ENCODE assay signal across 29 cellular contexts in the genomic region with DNA sequence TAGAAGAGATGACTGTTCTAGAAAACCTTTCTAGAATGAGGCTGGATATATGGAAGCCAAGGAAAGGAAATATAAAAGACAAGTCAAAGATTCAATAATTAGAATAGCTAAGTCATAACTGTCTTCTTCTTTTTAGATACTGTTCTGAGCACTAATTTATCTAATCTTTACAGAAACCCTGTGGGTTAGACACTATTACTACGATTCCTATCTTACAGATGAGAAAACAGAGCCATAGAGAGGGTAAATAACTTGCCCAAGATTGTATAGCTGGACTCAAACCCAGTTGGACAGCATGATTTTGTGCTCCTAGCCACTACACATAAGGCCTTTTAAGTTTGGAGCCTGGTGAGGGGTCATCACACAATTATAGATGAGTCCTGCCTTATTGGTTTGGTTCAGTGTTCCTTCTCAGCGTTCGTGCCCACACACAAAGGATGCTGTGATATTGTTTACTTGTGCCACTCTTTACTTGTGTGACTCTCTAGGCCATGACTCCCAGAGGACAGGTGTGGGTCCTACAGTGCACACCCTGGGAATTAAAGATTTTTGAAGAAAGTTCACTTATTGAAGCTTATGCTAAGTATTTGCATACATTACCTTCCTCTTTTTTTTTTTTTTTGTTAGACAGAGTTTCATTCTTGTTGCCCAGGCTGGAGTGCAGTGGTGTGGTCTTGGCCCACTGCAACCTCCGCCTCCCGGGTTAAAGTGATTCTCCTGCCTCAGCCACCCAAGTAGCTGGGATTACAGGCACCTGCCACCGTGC.
"Had no signal": no experiment of that assay in that cellular context is flagged by ENCODE, and none has a peak within 500 bp of the region (broad histone marks: within the 10 kb centered on the region; RNA-seq: fewer than 3 reads in every experiment).

No MANE protein-coding gene starts in this region.

- H3K79me2 ChIP-seq: hepatocyte had no signal

- H3K9me3 Mint-ChIP-seq: dendritic cell treated with granulocyte-macrophage colony-stimulating factor and Interleukin-4, amounts not matched to agents 40 ng/mL and 50 ng/mL, for 4 days; endodermal cell; natural killer cell treated with Interleukin-12 subunit alpha and Interleukin-12 subunit beta and Interleukin-15 and Interleukin-18, amount 100 ng/mL, for 72 hours; neural crest cell; stimulated activated memory B cell treated with anti-CD40 and anti-IgM and Interleukin-4, amounts not matched to agents 10 μg/mL and 1 μg/mL and 100 μg/mL, for 72 hours; stimulated activated naive CD8-positive, alpha-beta T cell treated with anti-CD3 and anti-CD28 coated beads, Interleukin-15, Interleukin-2, amounts not matched to agents 100 ng/mL and 50 ng/mL, for 24 hours had no signal

- H3K9me3 ChIP-seq: colonic mucosa, gastroesophageal sphincter, heart left ventricle, left lung, neutrophil, pancreas, prostate gland, right atrium auricular region, spleen, thoracic aorta, tibial nerve, upper lobe of left lung had no signal

- H3K27ac ChIP-seq: colonic mucosa, epithelial cell of prostate, gastroesophageal sphincter, heart left ventricle, hepatocyte, left lung, neutrophil, pancreas, prostate gland, right atrium auricular region, skin epidermis, spleen, thoracic aorta, tibial nerve, upper lobe of left lung had no signal

- H3K27ac Mint-ChIP-seq: dendritic cell treated with granulocyte-macrophage colony-stimulating factor and Interleukin-4, amounts not matched to agents 40 ng/mL and 50 ng/mL, for 4 days; endodermal cell; natural killer cell treated with Interleukin-12 subunit alpha and Interleukin-12 subunit beta and Interleukin-15 and Interleukin-18, amount 100 ng/mL, for 72 hours; stimulated activated memory B cell treated with anti-CD40 and anti-IgM and Interleukin-4, amounts not matched to agents 10 μg/mL and 1 μg/mL and 100 μg/mL, for 72 hours; stimulated activated naive CD8-positive, alpha-beta T cell treated with anti-CD3 and anti-CD28 coated beads, Interleukin-15, Interleukin-2, amounts not matched to agents 100 ng/mL and 50 ng/mL, for 24 hours had no signal

- H3K4me2 ChIP-seq: hepatocyte had no signal

- H3K27me3 Mint-ChIP-seq: natural killer cell treated with Interleukin-12 subunit alpha and Interleukin-12 subunit beta and Interleukin-15 and Interleukin-18, amount 100 ng/mL, for 72 hours; stimulated activated memory B cell treated with anti-CD40 and anti-IgM and Interleukin-4, amounts not matched to agents 10 μg/mL and 1 μg/mL and 100 μg/mL, for 72 hours; stimulated activated naive CD8-positive, alpha-beta T cell treated with anti-CD3 and anti-CD28 coated beads, Interleukin-15, Interleukin-2, amounts not matched to agents 100 ng/mL and 50 ng/mL, for 24 hours had no signal

- H2AFZ ChIP-seq: hepatocyte had no signal

- H3K4me3 ChIP-seq: colonic mucosa, gastroesophageal sphincter, heart left ventricle, hepatocyte, left lung, pancreas, prostate gland, right atrium auricular region, skin epidermis, spleen, thoracic aorta, tibial nerve, upper lobe of left lung had no signal

- DNase-seq: colonic mucosa; effector CD8-positive, alpha-beta T cell; endodermal cell; foreskin fibroblast; heart left ventricle; left cardiac atrium; left lung; mesendoderm; midbrain; pancreas; spleen; stimulated activated CD4-positive, alpha-beta T cell treated with anti-CD3 and anti-CD28 coated beads, Interleukin-4, amount 100 ng/mL, for 4 hours; upper lobe of left lung had no signal

- H3K4me1 ChIP-seq: colonic mucosa, gastroesophageal sphincter, prostate gland, tibial nerve had no signal

- H3K4me3 Mint-ChIP-seq: dendritic cell treated with granulocyte-macrophage colony-stimulating factor and Interleukin-4, amounts not matched to agents 40 ng/mL and 50 ng/mL, for 4 days; endodermal cell; natural killer cell treated with Interleukin-12 subunit alpha and Interleukin-12 subunit beta and Interleukin-15 and Interleukin-18, amount 100 ng/mL, for 72 hours; neural crest cell; stimulated activated memory B cell treated with anti-CD40 and anti-IgM and Interleukin-4, amounts not matched to agents 10 μg/mL and 1 μg/mL and 100 μg/mL, for 72 hours; stimulated activated naive CD8-positive, alpha-beta T cell treated with anti-CD3 and anti-CD28 coated beads, Interleukin-15, Interleukin-2, amounts not matched to agents 100 ng/mL and 50 ng/mL, for 24 hours had no signal

- H3K27me3 ChIP-seq: colonic mucosa, gastroesophageal sphincter, heart left ventricle, hepatocyte, left lung, neutrophil, pancreas, right atrium auricular region, tibial nerve, upper lobe of left lung had no signal

- H3K36me3 ChIP-seq: colonic mucosa, gastroesophageal sphincter, heart left ventricle, left lung, neutrophil, pancreas, prostate gland, right atrium auricular region, spleen, thoracic aorta, tibial nerve, upper lobe of left lung had no signal

- FAIRE-seq: pancreas, urothelium cell line had no signal

- ATAC-seq: esophagus mucosa; gastroesophageal sphincter; heart left ventricle; left cardiac atrium; left lung; natural killer cell treated with Interleukin-12 subunit alpha and Interleukin-12 subunit beta and Interleukin-15 and Interleukin-18, amount 100 ng/mL, for 72 hours; pancreas; stimulated activated memory B cell treated with anti-CD40 and anti-IgM and Interleukin-4, amounts not matched to agents 10 μg/mL and 1 μg/mL and 100 μg/mL, for 72 hours had no signal
